In the genomic region with DNA sequence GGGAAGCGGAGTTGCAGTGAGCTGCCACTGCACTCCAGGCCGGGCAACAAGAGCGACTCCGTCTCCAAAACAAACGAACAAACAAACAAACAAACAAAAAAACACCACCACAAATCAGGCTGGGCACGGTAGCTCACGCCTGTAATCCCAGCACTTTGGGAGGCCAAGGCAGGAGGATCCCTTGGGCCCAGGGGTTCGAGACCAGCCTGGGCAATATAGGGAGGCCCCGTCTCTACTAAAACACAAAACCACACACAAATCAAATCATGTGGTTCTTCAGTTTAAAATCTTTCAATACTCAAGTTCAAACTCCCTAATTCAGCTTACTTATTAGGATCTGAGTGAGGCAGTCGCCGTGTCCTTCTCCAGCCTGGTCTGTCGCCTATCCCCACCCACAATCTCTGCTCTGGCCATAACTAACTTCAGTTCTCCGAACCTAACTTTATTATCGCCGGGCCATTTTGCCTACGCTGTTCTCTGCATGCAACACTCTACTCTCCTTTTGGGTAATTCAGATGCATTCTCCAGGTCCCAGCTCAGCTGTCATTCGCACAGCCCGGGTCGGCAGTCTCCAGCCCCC, we compare ENCODE assay signal across 8 cellular contexts. TPM values are rescaled to one million over a fixed set of nuclear protein-coding genes. Genes with fewer than 3 reads are reported as not detected.
DNase-seq lines count a peak whose midpoint lies in the region; ATAC-seq and TF ChIP-seq lines count a peak whose summit lies in the region.

No MANE protein-coding gene starts in this region.

- peaks cover 40% of the 10 kb centered on the region for H3K4me1 Mint-ChIP-seq in activated T-helper 1 cell treated with anti-CD3 and anti-CD28 coated beads, Interleukin-12 subunit alpha, Interleukin-12 subunit beta, Interleukin-2, Interleukin-4 antibody, amounts not matched to agents 30 ng/mL and 10 ng/mL and 1 ng/mL, durations not matched to agents 14 hours and 24 hours and 36 hours (ENCODE audit: low read depth)
- peaks cover 41% of the 10 kb centered on the region for H3K4me1 Mint-ChIP-seq in stimulated activated naive CD8-positive, alpha-beta T cell treated with anti-CD3 and anti-CD28 coated beads, Interleukin-15, amount 100 ng/mL, for 72 hours

- peaks cover 6% of the 10 kb centered on the region for H3K36me3 Mint-ChIP-seq in activated T-helper 1 cell treated with anti-CD3 and anti-CD28 coated beads, Interleukin-12 subunit alpha, Interleukin-12 subunit beta, Interleukin-2, Interleukin-4 antibody, amounts not matched to agents 30 ng/mL and 10 ng/mL and 1 ng/mL, durations not matched to agents 14 hours and 24 hours and 36 hours (ENCODE audit: low read depth)

- H3K9me3 Mint-ChIP-seq in activated T-helper 1 cell treated with anti-CD3 and anti-CD28 coated beads, Interleukin-12 subunit alpha, Interleukin-12 subunit beta, Interleukin-2, Interleukin-4 antibody, amounts not matched to agents 30 ng/mL and 10 ng/mL and 1 ng/mL, durations not matched to agents 14 hours and 24 hours and 36 hours: no peaks in the 10 kb centered on the region
- no peaks in the 10 kb centered on the region for H3K9me3 Mint-ChIP-seq in stimulated activated naive CD8-positive, alpha-beta T cell treated with anti-CD3 and anti-CD28 coated beads, Interleukin-15, amount 100 ng/mL, for 72 hours

- TF ChIP-seq CTCF in DND-41 (IDR thresholded peaks at IDR 0.05; ENCODE audit: borderline replicate concordance, extremely low read depth, low read length, poor library complexity, severe bottlenecking): no peak

- no peaks in the 10 kb centered on the region for H3K9me3 ChIP-seq in DND-41 (ENCODE audit: insufficient read depth, low read length, severe bottlenecking)
- H3K9me3 ChIP-seq in iPS DF 6.9 (ENCODE audit: control insufficient read depth, insufficient read depth, low read length): no peaks in the 10 kb centered on the region

- peak overlapping the region; percentile 94 for H3K4me2 ChIP-seq in DND-41 (ENCODE audit: insufficient read depth, low read length)

- H3K79me2 ChIP-seq in DND-41 (ENCODE audit: insufficient read depth, low read length): peaks cover 51% of the 10 kb centered on the region

- peak overlapping the region; percentile 96 for H3K27ac Mint-ChIP-seq in activated T-helper 1 cell treated with anti-CD3 and anti-CD28 coated beads, Interleukin-12 subunit alpha, Interleukin-12 subunit beta, Interleukin-2, Interleukin-4 antibody, amounts not matched to agents 30 ng/mL and 10 ng/mL and 1 ng/mL, durations not matched to agents 14 hours and 24 hours and 36 hours
- peak overlapping the region; percentile 95 to 98 for H3K27ac Mint-ChIP-seq in stimulated activated naive CD8-positive, alpha-beta T cell treated with anti-CD3 and anti-CD28 coated beads, Interleukin-15, amount 100 ng/mL, for 72 hours

- H3K27ac ChIP-seq in DND-41 (ENCODE audit: low read length): peak overlapping the region; percentile 79
- no peak overlapping the region for H3K27ac ChIP-seq in iPS DF 6.9 (ENCODE audit: low read length)

- no CpG with 5 or more reads among the region's 19 CpGs for WGBS in iPS DF 6.9 (ENCODE audit: insufficient coverage, insufficient read length)

- H2AFZ ChIP-seq in DND-41 (ENCODE audit: low read depth, low read length): peak overlapping the region; percentile 96

- H3K4me1 ChIP-seq in DND-41 (ENCODE audit: insufficient read depth, low read length) (peaks cover 37% of the 10 kb centered on the region), iPS DF 6.9 (ENCODE audit: control insufficient read depth, insufficient read depth, low read length) (0 out of 2 replicates have a peak, but pooled peaks cover 1% of the 10 kb centered on the region)

- in situ Hi-C loops in G401 (cut with HindIII; ENCODE audit: low sequenced_read_pairs): no loop called here

- H3K4me3 Mint-ChIP-seq in activated T-helper 1 cell treated with anti-CD3 and anti-CD28 coated beads, Interleukin-12 subunit alpha, Interleukin-12 subunit beta, Interleukin-2, Interleukin-4 antibody, amounts not matched to agents 30 ng/mL and 10 ng/mL and 1 ng/mL, durations not matched to agents 14 hours and 24 hours and 36 hours: peak overlapping the region; percentile 93
- peak overlapping the region; percentile 94 to 98 for H3K4me3 Mint-ChIP-seq in stimulated activated naive CD8-positive, alpha-beta T cell treated with anti-CD3 and anti-CD28 coated beads, Interleukin-15, amount 100 ng/mL, for 72 hours

- H3K36me3 ChIP-seq in DND-41 (ENCODE audit: insufficient read depth, low read length): no peaks in the 10 kb centered on the region; the same call in 1 of the 2 replicates
- no peaks in the 10 kb centered on the region for H3K36me3 ChIP-seq in iPS DF 6.9 (ENCODE audit: control insufficient read depth, insufficient read depth, low read length)

- ATAC-seq in DND-41 (ENCODE audit: insufficient read depth, low read depth) (peak; percentile 21), HG02852 (IDR thresholded peaks at IDR 0.05; ENCODE audit: unreplicated experiment) (peak; percentile 9)
- no peak for ATAC-seq in stimulated activated naive CD8-positive, alpha-beta T cell treated with anti-CD3 and anti-CD28 coated beads, Interleukin-15, amount 100 ng/mL, for 72 hours

- no peaks in the 10 kb centered on the region for H3K27me3 Mint-ChIP-seq in activated T-helper 1 cell treated with anti-CD3 and anti-CD28 coated beads, Interleukin-12 subunit alpha, Interleukin-12 subunit beta, Interleukin-2, Interleukin-4 antibody, amounts not matched to agents 30 ng/mL and 10 ng/mL and 1 ng/mL, durations not matched to agents 14 hours and 24 hours and 36 hours (ENCODE audit: insufficient read depth)
- no peaks in the 10 kb centered on the region for H3K27me3 Mint-ChIP-seq in stimulated activated naive CD8-positive, alpha-beta T cell treated with anti-CD3 and anti-CD28 coated beads, Interleukin-15, amount 100 ng/mL, for 72 hours

- DNase-seq in DND-41 (no peak), iPS DF 6.9 (ENCODE audit: low read depth, low spot score) (peak; percentile 22), GF-D8 (lab: John Stamatoyannopoulos, UW) (no peak), G401 (ENCODE audit: low spot score) (no peak), A172 (ENCODE audit: low spot score) (no peak)
- DNase-seq in activated T-helper 1 cell treated with anti-CD3 and anti-CD28 coated beads, Interleukin-12 subunit alpha, Interleukin-12 subunit beta, Interleukin-2, Interleukin-4 antibody, amounts not matched to agents 30 ng/mL and 10 ng/mL and 1 ng/mL, durations not matched to agents 14 hours and 24 hours and 36 hours (ENCODE audit: low spot score): no peak
- no peak for DNase-seq in stimulated activated naive CD8-positive, alpha-beta T cell treated with anti-CD3 and anti-CD28 coated beads, Interleukin-15, amount 100 ng/mL, for 72 hours

- H3K27me3 ChIP-seq in DND-41 (ENCODE audit: insufficient read depth, low read length, poor library complexity) (no peaks in the 10 kb centered on the region), iPS DF 6.9 (ENCODE audit: control insufficient read depth, insufficient read depth, low read length) (no peaks in the 10 kb centered on the region)

- intact Hi-C loops in activated T-helper 1 cell treated with anti-CD3 and anti-CD28 coated beads, Interleukin-12 subunit alpha, Interleukin-12 subunit beta, Interleukin-2, Interleukin-4 antibody, amounts not matched to agents 30 ng/mL and 10 ng/mL and 1 ng/mL, durations not matched to agents 14 hours and 24 hours and 36 hours (cut with micrococcal nuclease): loop anchor here (1.0 to 5.0 kb wide), 6 partner anchors 14 to 356 kb away; a partner anchor contains a TSS

- peak overlapping the region; percentile 85 for H3K9ac ChIP-seq in DND-41 (ENCODE audit: low read depth, low read length)

- H3K4me3 ChIP-seq in DND-41 (ENCODE audit: low read depth in 1 of 2, low read length in 2 of 2) (peak overlapping the region; percentile 94 to 98), iPS DF 6.9 (ENCODE audit: low read length) (peak overlapping the region; percentile 96)

- peaks cover 18% of the 10 kb centered on the region for H4K20me1 ChIP-seq in DND-41 (ENCODE audit: insufficient read depth, low read length)

RNA-seq across cellular contexts. Expression of a gene that starts 0.6 kb away (rescaled TPM):
- total RNA-seq in activated T-helper 1 cell treated with anti-CD3 and anti-CD28 coated beads, Interleukin-12 subunit alpha, Interleukin-12 subunit beta, Interleukin-2, Interleukin-4 antibody, amounts not matched to agents 30 ng/mL and 10 ng/mL and 1 ng/mL, durations not matched to agents 14 hours and 24 hours and 36 hours: 41.0 and 44.7 TPM in 2 replicates
- 24.6 and 58.4 TPM in 2 replicates for total RNA-seq in G401 (2014; rRNA removed; shearing (Covaris generic))
- 28.7 and 31.6 TPM in 2 replicates for total RNA-seq in A172 (2014; rRNA removed; shearing (Covaris generic))

RNA-seq across cellular contexts. Expression of a gene that starts 14.0 kb away (rescaled TPM):
- 26.7 and 28.0 TPM in 2 replicates for total RNA-seq in activated T-helper 1 cell treated with anti-CD3 and anti-CD28 coated beads, Interleukin-12 subunit alpha, Interleukin-12 subunit beta, Interleukin-2, Interleukin-4 antibody, amounts not matched to agents 30 ng/mL and 10 ng/mL and 1 ng/mL, durations not matched to agents 14 hours and 24 hours and 36 hours
- 16.4 and 30.0 TPM in 2 replicates for total RNA-seq in G401 (2014; rRNA removed; shearing (Covaris generic))
- 47.2 and 50.9 TPM in 2 replicates for total RNA-seq in A172 (2014; rRNA removed; shearing (Covaris generic))
